ENCODE assay signal across 7 cellular contexts in the genomic region with DNA sequence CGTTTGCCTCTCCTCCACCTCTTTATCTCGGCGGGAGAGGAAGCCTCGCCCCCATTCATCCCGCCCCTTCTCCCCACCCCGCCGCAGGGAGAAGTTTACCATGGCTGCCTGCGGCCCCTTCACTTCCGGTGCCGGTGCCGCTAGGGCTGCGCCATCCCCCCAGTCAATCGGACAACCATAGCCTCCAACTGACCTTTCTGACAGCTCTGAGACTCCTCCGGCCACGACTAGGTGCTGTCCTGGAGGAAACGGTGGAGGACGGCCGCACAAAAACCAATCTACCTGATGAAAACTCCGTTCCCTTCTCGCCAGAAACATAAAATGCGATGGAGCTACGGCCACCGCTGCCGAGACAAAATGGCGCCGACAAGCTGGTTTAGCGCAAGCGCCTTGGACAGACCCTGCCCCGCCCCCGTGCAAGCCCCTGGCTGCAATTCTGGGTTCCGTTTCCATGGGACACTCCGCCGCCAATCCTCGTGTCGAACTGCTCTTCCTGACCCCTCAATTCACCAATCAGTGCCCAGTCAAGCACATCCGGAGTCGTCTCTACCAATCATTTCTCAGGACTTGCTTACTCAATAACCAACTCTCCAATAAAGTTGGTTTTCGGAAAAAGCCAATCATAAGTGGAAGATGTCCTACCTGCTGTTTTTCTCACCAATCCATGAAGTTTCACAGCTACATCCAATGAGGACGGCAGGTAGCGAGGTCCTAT.
DNase-seq lines count a peak whose midpoint lies in the region; ATAC-seq and TF ChIP-seq lines count a peak whose summit lies in the region.

No MANE protein-coding gene starts in this region.

- TF ChIP-seq POLR2A in GM18505 (IDR thresholded peaks at IDR 0.05; ENCODE audit: borderline replicate concordance, extremely low read depth, insufficient read depth, insufficient read length): peak; percentile 93

- ATAC-seq in GM18505 (IDR thresholded peaks at IDR 0.05; ENCODE audit: unreplicated experiment) (peak; percentile 79), HG02970 (IDR thresholded peaks at IDR 0.05; ENCODE audit: low FRiP score, unreplicated experiment) (peak; percentile 81)

- TF ChIP-seq CTCF in astrocyte of the spinal cord (IDR thresholded peaks at IDR 0.05; ENCODE audit: low read depth, low read length) (peak; percentile 6), retinal pigment epithelial cell (conservative IDR thresholded peaks at IDR 0.05; ENCODE audit: low read depth, low read length) (peak; percentile 5)

- DNase-seq in NCI-H1930 (lab: John Stamatoyannopoulos, UW) (peak; percentile 98), T-helper 9 cell (peak; percentile 96), astrocyte of the spinal cord (ENCODE audit: low read depth, low spot score) (peak; percentile 100), hypothalamus (lab: John Stamatoyannopoulos, UW) (peak; percentile 82 to 100 (median 98)), retinal pigment epithelial cell (ENCODE audit: low read depth) (peak; percentile 100)

- H3K4me3 ChIP-seq in astrocyte of the spinal cord (ENCODE audit: low read depth, low read length): peak overlapping the region; percentile 94
- H3K4me3 ChIP-seq in retinal pigment epithelial cell (ENCODE audit: low read length): peak overlapping the region; percentile 94

- in situ Hi-C loops in astrocyte of the spinal cord (cut with HindIII; ENCODE audit: low sequenced_read_pairs): no loop called here

Comparison
In these comparisons a context has a peak if more than half of its experiments do, and no peak if none do; other contexts are left out.
1. Peak in every context shown above with its lines: DNase-seq, ATAC-seq and H3K4me3 ChIP-seq.